Comparison of ENCODE assay signal across 8 cellular contexts in genomic region chr11:17063171-17064002, GRCh38. TPM values are rescaled to one million over a fixed set of nuclear protein-coding genes. Genes with fewer than 3 reads are reported as not detected.
A peak's percentile ranks its signal among the peaks of the same experiment; 100 is the strongest.
DNase-seq lines count a peak whose midpoint lies in the region; ATAC-seq and TF ChIP-seq lines count a peak whose summit lies in the region.

No MANE protein-coding gene starts in this region.

- ATAC-seq in HG02981 (IDR thresholded peaks at IDR 0.05; ENCODE audit: unreplicated experiment) (peak; percentile 68), Right ventricle myocardium superior (ENCODE audit: poor library complexity) (peak; percentile 95), psoas muscle (peak; percentile 75 to 94 (median 86)), GM21526 (IDR thresholded peaks at IDR 0.05; ENCODE audit: low FRiP score, unreplicated experiment) (no peak)

- DNase-seq in AG08396 (ENCODE audit: low spot score) (peak; percentile 69), NCI-H774 (lab: John Stamatoyannopoulos, UW) (peak; percentile 24), Right ventricle myocardium superior (peak; percentile 75), psoas muscle (peak; percentile 42 to 74)
- peak; percentile 62 for DNase-seq in activated naive CD4-positive, alpha-beta T cell treated with Interleukin-2 at 50 U/mL for 16 hours

- TF ChIP-seq CTCF in GM12873 (IDR thresholded peaks at IDR 0.05; ENCODE audit: insufficient read depth, low read depth, low read length, missing control alignments): peak; percentile 90
- TF ChIP-seq CTCF in psoas muscle (IDR thresholded peaks at IDR 0.05): peak; percentile 79

- intact Hi-C loops in Right ventricle myocardium superior (cut with DNase I) (loop anchor here (2.0 to 5.0 kb wide), 2 partner anchors 117 to 276 kb away; no protein-coding TSS in a partner anchor), psoas muscle (cut with DNase I) (loop anchor here (1.0 to 10.0 kb wide), 6 partner anchors 116 to 279 kb away; no protein-coding TSS in a partner anchor)

- no peak overlapping the region for H3K27ac ChIP-seq in psoas muscle

- WGBS in psoas muscle, 3 donors: 60 to 75% (median 65%) methylated on average over 4 of the region's 4 CpGs

- H3K36me3 ChIP-seq in psoas muscle (ENCODE audit: insufficient read depth in 1 of 2, low read depth in 1 of 2): no peaks in the 10 kb centered on the region

- H3K4me3 ChIP-seq in psoas muscle: no peak overlapping the region

- no peaks in the 10 kb centered on the region for H3K4me1 ChIP-seq in psoas muscle

- H3K27me3 ChIP-seq in psoas muscle (ENCODE audit: insufficient read depth in 3 of 3, low read length in 2 of 3): no peaks in the 10 kb centered on the region

- no peaks in the 10 kb centered on the region for H3K9me3 ChIP-seq in psoas muscle

RNA-seq across cellular contexts. Expression of gene RPS13, which starts 14.1 kb away (rescaled TPM):
- total RNA-seq in Right ventricle myocardium superior: 759 TPM
- total RNA-seq in psoas muscle: 1,000 to 10,000 TPM in 2 of 4 donors, 100 to 1,000 TPM in 2; 717 to 1,079 (median 1,007) TPM
- 1,000 to 10,000 TPM; 1,994 to 2,310 (median 2,088) TPM for polyA plus RNA-seq in psoas muscle

RNA-seq across cellular contexts. Expression of gene PLEKHA7, which starts 49.2 kb away (rescaled TPM):
- total RNA-seq in Right ventricle myocardium superior (16.2 TPM), psoas muscle (1 to 10 TPM; 1.2 to 2.6 (median 1.5) TPM)
- 1 to 10 TPM in 2 of 3 donors, under 1 TPM in 1; 0.74 to 1.2 (median 1.1) TPM for polyA plus RNA-seq in psoas muscle

Comparison
In these comparisons a context has a peak if more than half of its experiments do, and no peak if none do; other contexts are left out.
1. DNase-seq: peak in every context shown above with its lines; median percentile 75 in Right ventricle myocardium superior; 69 in AG08396; 62 in activated naive CD4-positive, alpha-beta T cell treated with Interleukin-2 at 50 U/mL for 16 hours; 58 in psoas muscle; 24 in NCI-H774.